10 cellular contexts compared by ENCODE assay signal in genomic region chr2:144511222-144511855, GRCh38. TPM values are rescaled to one million over a fixed set of nuclear protein-coding genes. Genes with fewer than 3 reads are reported as not detected.
DNase-seq lines count a peak whose midpoint lies in the region; TF ChIP-seq lines count a peak whose summit lies in the region.
"Had no signal": no experiment of that assay in that cellular context is flagged by ENCODE, and none has a peak within 500 bp of the region (broad histone marks: within the 10 kb centered on the region; RNA-seq: fewer than 3 reads in every experiment).

No MANE protein-coding gene starts in this region.

- H3K36me3 ChIP-seq in BJ (ENCODE audit: control insufficient read depth, insufficient read depth, low read length) (no peaks in the 10 kb centered on the region), OCI-LY7 (ENCODE audit: insufficient read depth, low read length) (no peaks in the 10 kb centered on the region), esophagus muscularis mucosa (no peaks in the 10 kb centered on the region), neuron (ENCODE audit: insufficient read depth, low read length) (peaks cover 12% of the 10 kb centered on the region), WERI-Rb-1 (no peaks in the 10 kb centered on the region)

- BruUV-seq in OCI-LY7 (replicated peaks; lab: Mats Ljungman, UMichigan) = no TSS peak

- TF ChIP-seq CTCF in BJ (IDR thresholded peaks at IDR 0.05; ENCODE audit: insufficient read depth, low read depth, low read length) = no peak
- TF ChIP-seq CTCF in OCI-LY7 (conservative IDR thresholded peaks at IDR 0.05; ENCODE audit: low read length) = no peak
- TF ChIP-seq CTCF in esophagus muscularis mucosa (IDR thresholded peaks at IDR 0.05) = no peak
- no peak for TF ChIP-seq CTCF in WERI-Rb-1 (IDR thresholded peaks at IDR 0.05; ENCODE audit: low read depth, low read length)

- H3K27ac ChIP-seq in OCI-LY7 (ENCODE audit: low read depth, low read length, poor library complexity, severe bottlenecking) (no peak overlapping the region), esophagus muscularis mucosa (replicated peaks in 1 of 4) (peak overlapping the region; percentile 87 to 90 (median 89)), WERI-Rb-1 (no peak overlapping the region)

- peak overlapping the region; percentile 39; the same call in 1 of the 2 replicates for H3K4me2 ChIP-seq in OCI-LY7 (ENCODE audit: low read length)

- no peak for TF ChIP-seq POLR2A in esophagus muscularis mucosa (IDR thresholded peaks at IDR 0.05; ENCODE audit: low read depth)

- H3K4me1 ChIP-seq in OCI-LY7 (ENCODE audit: insufficient read depth, low read length, poor library complexity, severe bottlenecking) (peaks cover 39% of the 10 kb centered on the region), esophagus muscularis mucosa (peaks cover 7 to 31% (median 9%) of the 10 kb centered on the region in 4 donors), neuron (ENCODE audit: insufficient read depth, low read length) (peaks cover 88% of the 10 kb centered on the region)

- H3K27me3 ChIP-seq in BJ (ENCODE audit: control insufficient read depth, insufficient read depth, low read length) = no peaks in the 10 kb centered on the region
- peaks cover 0 to 51% (median 4%) of the 10 kb centered on the region in 4 donors for H3K27me3 ChIP-seq in esophagus muscularis mucosa
- H3K27me3 ChIP-seq in neuron (ENCODE audit: insufficient read depth, low read length) = no peaks in the 10 kb centered on the region
- H3K27me3 ChIP-seq in WERI-Rb-1 (ENCODE audit: insufficient read depth, low read depth, severe bottlenecking) = no peaks in the 10 kb centered on the region

- no peaks in the 10 kb centered on the region for H3K9me2 ChIP-seq in OCI-LY7 (ENCODE audit: insufficient read depth, low read length)

- CTCF ChIA-PET in BJ (lab: Yijun Ruan, JAX) (interaction anchor here (0.6 to 1.6 kb wide), 3 partner anchors 9 to 97 kb away, joined by 3 to 6 read pairs (median 4); no protein-coding TSS in a partner anchor), OCI-LY7 (lab: Charles Lee; ENCODE audit: unreplicated experiment) (no interaction called here)

- DNase-seq in BJ (ENCODE audit: low read depth) = no peak
- no peak for DNase-seq in OCI-LY7 (ENCODE audit: low spot score)
- no peak for DNase-seq in esophagus muscularis mucosa (ENCODE audit: extremely low spot score)
- no peak for DNase-seq in amygdala (lab: John Stamatoyannopoulos, UW)
- DNase-seq in NCI-H2171 treated with DMSO at 0.1 percent for 48 hours (lab: John Stamatoyannopoulos, UW) = no peak
- DNase-seq in WERI-Rb-1 = no peak
- no peak for DNase-seq in NCI-H1048 (lab: John Stamatoyannopoulos, UW)
- DNase-seq: NCI-H1105, SHP77 had no signal

- POLR2A ChIA-PET in BJ (lab: Charles Lee) (interaction anchor here (0.5 to 0.6 kb wide), 2 partner anchors 41 to 147 kb away, joined by 3 to 5 read pairs; no protein-coding TSS in a partner anchor), OCI-LY7 (lab: Charles Lee) (interaction anchor here (0.6 to 0.8 kb wide), 3 partner anchors 10 to 1285 kb away, joined by 3 read pairs; no protein-coding TSS in a partner anchor)

- H4K20me1 ChIP-seq in OCI-LY7 (ENCODE audit: insufficient read depth, low read length) = peaks cover 16% of the 10 kb centered on the region; the same call in 1 of the 2 replicates

- TF ChIP-seq EP300 in esophagus muscularis mucosa (IDR thresholded peaks at IDR 0.05) = no peak

- H3K4me3 ChIP-seq in BJ (ENCODE audit: low read depth, low read length) (peak overlapping the region; percentile 8; the same call in 1 of the 2 replicates), OCI-LY7 (ENCODE audit: low read depth, low read length, poor library complexity, severe bottlenecking) (no peak overlapping the region), esophagus muscularis mucosa (peak overlapping the region; percentile 19 to 82 (median 50)), neuron (ENCODE audit: low read length) (peak overlapping the region; percentile 26), WERI-Rb-1 (ENCODE audit: low read depth, low read length) (no peak overlapping the region)

- H3K9me3 ChIP-seq in OCI-LY7 (ENCODE audit: low read length) (no peaks in the 10 kb centered on the region), esophagus muscularis mucosa (no peaks in the 10 kb centered on the region), neuron (ENCODE audit: low read length) (no peaks in the 10 kb centered on the region), WERI-Rb-1 (ENCODE audit: severe bottlenecking) (no peaks in the 10 kb centered on the region)

- H2AFZ ChIP-seq in OCI-LY7 (ENCODE audit: low read length) (no peak overlapping the region), neuron (ENCODE audit: low read depth, low read length) (no peak overlapping the region)

- intact Hi-C loops in OCI-LY7 (cut with micrococcal nuclease; ENCODE audit: unreplicated experiment) = loop anchor here (10.0 kb wide), 1 partner anchor 533 kb away; no protein-coding TSS in a partner anchor
- intact Hi-C loops in esophagus muscularis mucosa (cut with DNase I) = loop anchor here (5.0 to 10.0 kb wide), 2 partner anchors 57 to 179 kb away; a partner anchor contains a TSS

- 50% methylated on average over 3 of the region's 3 CpGs for WGBS in esophagus muscularis mucosa

- H3K79me2 ChIP-seq in OCI-LY7 (ENCODE audit: insufficient read depth, low read depth, low read length) = no peaks in the 10 kb centered on the region

RNA-seq across cellular contexts. Expression of gene ZEB2, which starts 8.6 kb away (rescaled TPM):
- 53.1 and 60.2 TPM in 2 replicates for polyA plus RNA-seq in BJ (2011; rRNA removed)
- polyA minus RNA-seq in BJ (2011; rRNA and poly(A)+ RNA removed) = 65.3 and 81.6 TPM in 2 replicates
- total RNA-seq in OCI-LY7 (2014; rRNA removed; shearing (Covaris generic)) = 15.2 and 16.9 TPM in 2 replicates
- 4.0 and 5.1 TPM in 2 replicates for total RNA-seq in OCI-LY7 (2022)
- 10 to 100 TPM; 41.2 to 68.3 (median 55.7) TPM for total RNA-seq in esophagus muscularis mucosa

Comparison
In these comparisons a context has a peak if more than half of its experiments do, and no peak if none do; other contexts are left out.
1. H3K4me3 ChIP-seq: peak in BJ (single experiment), esophagus muscularis mucosa (4 of 4) and neuron (single experiment); none in OCI-LY7 (single experiment) and WERI-Rb-1 (single experiment).
2. H3K27ac ChIP-seq: peak in esophagus muscularis mucosa (4 of 4); none in OCI-LY7 (single experiment) and WERI-Rb-1 (single experiment).